In genomic region chr6:107230024-107230423, GRCh38 we compare ENCODE assay signal across 26 cellular contexts.
DNase-seq lines count a peak whose midpoint lies in the region; ATAC-seq and TF ChIP-seq lines count a peak whose summit lies in the region.
"Had no signal": no experiment of that assay in that cellular context is flagged by ENCODE, and none has a peak within 500 bp of the region (broad histone marks: within the 10 kb centered on the region; RNA-seq: fewer than 3 reads in every experiment).

No MANE protein-coding gene starts in this region.

- TF ChIP-seq CTCF in MCF 10A (IDR thresholded peaks at IDR 0.05; ENCODE audit: unreplicated experiment), result no peak
- no peak for TF ChIP-seq CTCF in breast epithelium (IDR thresholded peaks at IDR 0.05)
- no peak for TF ChIP-seq CTCF in choroid plexus epithelial cell (conservative IDR thresholded peaks at IDR 0.05; ENCODE audit: low read depth, low read length)
- no peak for TF ChIP-seq CTCF in right lobe of liver (IDR thresholded peaks at IDR 0.05)

- no TSS peak for BruUV-seq in MCF 10A (replicated peaks; lab: Mats Ljungman, UMichigan)

- H3K4me3 Mint-ChIP-seq in MCF 10A (ENCODE audit: unreplicated experiment) (no peak overlapping the region), T-cell (no peak overlapping the region)
- H3K4me3 Mint-ChIP-seq in T-helper 2 cell treated with Interferon-gamma antibody and Interleukin-4, amounts not matched to agents 5 μg/mL and 100 μg/mL, for 36 hours, result no peak overlapping the region
- H3K4me3 Mint-ChIP-seq: activated CD4-positive, alpha-beta memory T cell treated with anti-CD3 and anti-CD28 coated beads for 36 hours; activated naive CD4-positive, alpha-beta T cell treated with anti-CD3 and anti-CD28 coated beads for 36 hours; brain; CD4-positive, CD25-positive, alpha-beta regulatory T cell had no signal

- H3K36me3 Mint-ChIP-seq in MCF 10A (ENCODE audit: insufficient read depth, unreplicated experiment) (peaks cover 8% of the 10 kb centered on the region), T-cell (peaks cover 39% of the 10 kb centered on the region)
- H3K36me3 Mint-ChIP-seq in T-helper 2 cell treated with Interferon-gamma antibody and Interleukin-4, amounts not matched to agents 5 μg/mL and 100 μg/mL, for 36 hours (ENCODE audit: low read depth), result no peaks in the 10 kb centered on the region

- POLR2A ChIA-PET in MCF 10A (lab: Yijun Ruan, JAX), result interaction anchor here (2.1 to 3.4 kb wide), 2 partner anchors 11 to 17 kb away, joined by 11 to 23 read pairs; no protein-coding TSS in a partner anchor
- POLR2A ChIA-PET in T-cell (lab: Charles Lee), result no interaction called here

- H3K9me3 ChIP-seq in breast epithelium (no peaks in the 10 kb centered on the region), right lobe of liver (no peaks in the 10 kb centered on the region)
- H3K9me3 ChIP-seq: left lung, tibial nerve had no signal

- ATAC-seq in right lobe of liver (peak; percentile 47 to 82 (median 54)), T-cell (replicated peaks in 1 of 4) (no peak), GM21390 (IDR thresholded peaks at IDR 0.05; ENCODE audit: unreplicated experiment) (no peak), GM19351 (IDR thresholded peaks at IDR 0.05; ENCODE audit: unreplicated experiment) (no peak)
- ATAC-seq: K562, left lung, PC-3, right cardiac atrium had no signal

- H3K27ac ChIP-seq in breast epithelium, result no peak overlapping the region
- peak overlapping the region in 1 of 3 donors; percentile 75 for H3K27ac ChIP-seq in right lobe of liver
- H3K27ac ChIP-seq: 22Rv1, left lung, tibial nerve had no signal

- intact Hi-C loops in MCF 10A (cut with micrococcal nuclease) (no loop called here), breast epithelium (cut with DNase I; ENCODE audit: low total_unique reads) (no loop called here), right lobe of liver (cut with DNase I) (no loop called here)

- H3K4me1 Mint-ChIP-seq in MCF 10A (ENCODE audit: insufficient read depth, unreplicated experiment) (peaks cover 19% of the 10 kb centered on the region), T-cell (no peaks in the 10 kb centered on the region)
- no peaks in the 10 kb centered on the region for H3K4me1 Mint-ChIP-seq in T-helper 2 cell treated with Interferon-gamma antibody and Interleukin-4, amounts not matched to agents 5 μg/mL and 100 μg/mL, for 36 hours (ENCODE audit: low read depth)
- H3K4me1 Mint-ChIP-seq: brain had no signal

- CTCF ChIA-PET in MCF 10A (lab: Yijun Ruan, JAX) (interaction anchor here (1.0 kb wide), 1 partner anchor 50 kb away, joined by 3 read pairs; no protein-coding TSS in a partner anchor), T-cell (lab: Charles Lee) (no interaction called here)

- H3K4me3 ChIP-seq in breast epithelium (no peak overlapping the region), choroid plexus epithelial cell (ENCODE audit: low read depth, low read length) (no peak overlapping the region), right lobe of liver (no peak overlapping the region)
- H3K4me3 ChIP-seq: K562, left lung, tibial nerve had no signal

- TF ChIP-seq POLR2A in breast epithelium (IDR thresholded peaks at IDR 0.05) (no peak), right lobe of liver (IDR thresholded peaks at IDR 0.05) (no peak)

- WGBS in right lobe of liver (ENCODE audit: insufficient coverage, low coverage, low lambda C conversion rate, missing lambda C conversion rate), result 50% methylated on average over 2 of the region's 2 CpGs

- H3K27me3 Mint-ChIP-seq in MCF 10A (ENCODE audit: insufficient read depth, unreplicated experiment) (no peaks in the 10 kb centered on the region), T-cell (no peaks in the 10 kb centered on the region)
- H3K27me3 Mint-ChIP-seq in T-helper 2 cell treated with Interferon-gamma antibody and Interleukin-4, amounts not matched to agents 5 μg/mL and 100 μg/mL, for 36 hours (ENCODE audit: low read depth), result no peaks in the 10 kb centered on the region
- H3K27me3 Mint-ChIP-seq: activated CD4-positive, alpha-beta memory T cell treated with anti-CD3 and anti-CD28 coated beads for 36 hours; CD4-positive, CD25-positive, alpha-beta regulatory T cell had no signal

- H3K36me3 ChIP-seq in breast epithelium (no peaks in the 10 kb centered on the region), right lobe of liver (no peaks in the 10 kb centered on the region)
- H3K36me3 ChIP-seq: left lung, tibial nerve had no signal

- H3K27me3 ChIP-seq in breast epithelium (no peaks in the 10 kb centered on the region), right lobe of liver (no peaks in the 10 kb centered on the region)
- H3K27me3 ChIP-seq: left lung, tibial nerve had no signal

- DNase-seq in MCF 10A (ENCODE audit: unreplicated experiment) (no peak), breast epithelium (ENCODE audit: low spot score in 2 of 2) (no peak), choroid plexus epithelial cell (ENCODE audit: low read depth) (peak; percentile 66), right lobe of liver (no peak), T-cell (no peak)
- no peak for DNase-seq in T-helper 2 cell treated with Interferon-gamma antibody and Interleukin-4, amounts not matched to agents 5 μg/mL and 100 μg/mL, for 36 hours (ENCODE audit: low spot score)
- DNase-seq: activated CD4-positive, alpha-beta memory T cell treated with anti-CD3 and anti-CD28 coated beads for 36 hours; activated CD4-positive, CD25-positive, alpha-beta regulatory T cell treated with anti-CD3 and anti-CD28 coated beads, Interleukin-2, amount 50 U/mL, for 72 hours; activated naive CD4-positive, alpha-beta T cell treated with anti-CD3 and anti-CD28 coated beads for 36 hours; CD4-positive, CD25-positive, alpha-beta regulatory T cell; GDM1; left lung; NCI-H1417 treated with DMSO at 0.1 percent for 48 hours; NCI-H2029 treated with DMSO at 0.1 percent for 48 hours; NCI-H524; PC-3; posterior cingulate gyrus; right cardiac atrium; stimulated activated CD4-positive, alpha-beta T cell treated with anti-CD3 and anti-CD28 coated beads, Interleukin-4, amount 100 ng/mL, for 24 hours; T-helper 1 cell had no signal

- H3K4me1 ChIP-seq in breast epithelium (no peaks in the 10 kb centered on the region), right lobe of liver (peaks cover 0 to 26% (median 0%) of the 10 kb centered on the region in 4 donors)
- H3K4me1 ChIP-seq: left lung had no signal

- H3K9me3 Mint-ChIP-seq in MCF 10A (ENCODE audit: unreplicated experiment), result no peaks in the 10 kb centered on the region
- no peaks in the 10 kb centered on the region for H3K9me3 Mint-ChIP-seq in T-helper 2 cell treated with Interferon-gamma antibody and Interleukin-4, amounts not matched to agents 5 μg/mL and 100 μg/mL, for 36 hours
- peaks cover 0 to 2% (median 0%) of the 10 kb centered on the region in 3 donors for H3K9me3 Mint-ChIP-seq in T-cell
- H3K9me3 Mint-ChIP-seq: activated CD4-positive, alpha-beta memory T cell treated with anti-CD3 and anti-CD28 coated beads for 36 hours; activated naive CD4-positive, alpha-beta T cell treated with anti-CD3 and anti-CD28 coated beads for 36 hours; CD4-positive, CD25-positive, alpha-beta regulatory T cell had no signal

- H3K27ac Mint-ChIP-seq in MCF 10A (ENCODE audit: low read depth, unreplicated experiment), result peak overlapping the region; percentile 66
- no peak overlapping the region for H3K27ac Mint-ChIP-seq in T-helper 2 cell treated with Interferon-gamma antibody and Interleukin-4, amounts not matched to agents 5 μg/mL and 100 μg/mL, for 36 hours
- no peak overlapping the region for H3K27ac Mint-ChIP-seq in T-cell
- H3K27ac Mint-ChIP-seq: activated CD4-positive, alpha-beta memory T cell treated with anti-CD3 and anti-CD28 coated beads for 36 hours; activated naive CD4-positive, alpha-beta T cell treated with anti-CD3 and anti-CD28 coated beads for 36 hours; CD4-positive, CD25-positive, alpha-beta regulatory T cell had no signal

Comparison
In these comparisons a context has a peak if more than half of its experiments do, and no peak if none do; other contexts are left out.
1. ATAC-seq: peak in right lobe of liver (4 of 4); none in T-cell (0 of 4), GM21390 (single experiment) and GM19351 (single experiment).